1 cellular context compared by ENCODE assay signal in the genomic region with DNA sequence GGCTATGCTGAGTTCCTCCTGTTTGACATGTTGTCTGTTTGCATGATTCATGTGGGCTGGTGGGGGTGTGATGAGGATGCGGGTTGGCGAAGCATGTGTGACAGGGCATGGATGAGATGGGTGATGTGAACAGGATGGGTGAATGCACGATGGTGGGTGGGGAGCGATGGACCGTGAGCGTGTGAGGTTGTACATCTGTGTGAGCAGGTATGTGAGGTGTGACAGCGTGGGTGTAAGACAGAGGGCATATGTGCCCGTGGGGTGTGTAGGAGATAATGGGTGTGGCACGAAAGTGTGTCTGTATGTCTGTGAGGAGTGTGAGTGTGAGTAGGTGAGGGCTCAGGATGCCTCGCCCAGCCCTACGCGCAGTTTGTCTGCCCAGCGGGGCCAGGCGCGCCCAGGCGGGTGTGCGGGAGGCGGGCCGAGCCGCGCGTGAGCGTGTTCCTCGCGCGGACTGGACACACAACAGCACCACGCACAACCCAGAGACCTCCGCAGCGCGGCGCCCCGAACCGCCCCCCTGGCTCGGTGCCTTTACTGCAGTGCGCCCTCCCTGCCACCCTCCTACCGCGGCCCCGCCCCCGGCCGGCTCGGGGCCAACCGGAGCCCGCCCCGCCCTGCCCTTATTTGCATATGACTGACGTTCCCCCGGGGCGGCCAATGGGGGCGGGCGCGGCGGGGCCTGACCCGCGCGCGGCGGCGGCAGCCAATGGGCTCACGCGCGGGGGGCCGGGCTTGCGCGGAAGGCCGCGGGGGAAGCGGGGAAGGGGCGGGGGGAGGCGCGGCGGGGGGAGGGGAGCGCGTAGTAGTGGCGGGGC.
TF ChIP-seq lines count a peak whose summit lies in the region.

No MANE protein-coding gene starts in this region.

TF ChIP-seq in neural cell, 6 proteins besides CTCF, POLR2A, EP300 and RAD21:
- TF ChIP-seq EZH2 (IDR thresholded peaks at IDR 0.05; ENCODE audit: borderline replicate concordance, insufficient read depth, low read length, poor library complexity, severe bottlenecking): no peak
- peak; percentile 53 for TF ChIP-seq TAF1 (IDR thresholded peaks at IDR 0.05; ENCODE audit: low read depth)
- peak; percentile 53 for TF ChIP-seq MXI1 (conservative IDR thresholded peaks at IDR 0.05; ENCODE audit: poor library complexity, severe bottlenecking)
- TF ChIP-seq SMC3 (conservative IDR thresholded peaks at IDR 0.05; ENCODE audit: poor library complexity): no peak
- TF ChIP-seq POLR2AphosphoS5 (IDR thresholded peaks at IDR 0.05): peak; percentile 85
- TF ChIP-seq, protein P1, sequence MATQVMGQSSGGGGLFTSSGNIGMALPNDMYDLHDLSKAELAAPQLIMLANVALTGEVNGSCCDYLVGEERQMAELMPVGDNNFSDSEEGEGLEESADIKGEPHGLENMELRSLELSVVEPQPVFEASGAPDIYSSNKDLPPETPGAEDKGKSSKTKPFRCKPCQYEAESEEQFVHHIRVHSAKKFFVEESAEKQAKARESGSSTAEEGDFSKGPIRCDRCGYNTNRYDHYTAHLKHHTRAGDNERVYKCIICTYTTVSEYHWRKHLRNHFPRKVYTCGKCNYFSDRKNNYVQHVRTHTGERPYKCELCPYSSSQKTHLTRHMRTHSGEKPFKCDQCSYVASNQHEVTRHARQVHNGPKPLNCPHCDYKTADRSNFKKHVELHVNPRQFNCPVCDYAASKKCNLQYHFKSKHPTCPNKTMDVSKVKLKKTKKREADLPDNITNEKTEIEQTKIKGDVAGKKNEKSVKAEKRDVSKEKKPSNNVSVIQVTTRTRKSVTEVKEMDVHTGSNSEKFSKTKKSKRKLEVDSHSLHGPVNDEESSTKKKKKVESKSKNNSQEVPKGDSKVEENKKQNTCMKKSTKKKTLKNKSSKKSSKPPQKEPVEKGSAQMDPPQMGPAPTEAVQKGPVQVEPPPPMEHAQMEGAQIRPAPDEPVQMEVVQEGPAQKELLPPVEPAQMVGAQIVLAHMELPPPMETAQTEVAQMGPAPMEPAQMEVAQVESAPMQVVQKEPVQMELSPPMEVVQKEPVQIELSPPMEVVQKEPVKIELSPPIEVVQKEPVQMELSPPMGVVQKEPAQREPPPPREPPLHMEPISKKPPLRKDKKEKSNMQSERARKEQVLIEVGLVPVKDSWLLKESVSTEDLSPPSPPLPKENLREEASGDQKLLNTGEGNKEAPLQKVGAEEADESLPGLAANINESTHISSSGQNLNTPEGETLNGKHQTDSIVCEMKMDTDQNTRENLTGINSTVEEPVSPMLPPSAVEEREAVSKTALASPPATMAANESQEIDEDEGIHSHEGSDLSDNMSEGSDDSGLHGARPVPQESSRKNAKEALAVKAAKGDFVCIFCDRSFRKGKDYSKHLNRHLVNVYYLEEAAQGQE (IDR thresholded peaks at IDR 0.05; ENCODE audit: borderline replicate concordance): peak; percentile 66
